11 cellular contexts compared by ENCODE assay signal in the genomic region with DNA sequence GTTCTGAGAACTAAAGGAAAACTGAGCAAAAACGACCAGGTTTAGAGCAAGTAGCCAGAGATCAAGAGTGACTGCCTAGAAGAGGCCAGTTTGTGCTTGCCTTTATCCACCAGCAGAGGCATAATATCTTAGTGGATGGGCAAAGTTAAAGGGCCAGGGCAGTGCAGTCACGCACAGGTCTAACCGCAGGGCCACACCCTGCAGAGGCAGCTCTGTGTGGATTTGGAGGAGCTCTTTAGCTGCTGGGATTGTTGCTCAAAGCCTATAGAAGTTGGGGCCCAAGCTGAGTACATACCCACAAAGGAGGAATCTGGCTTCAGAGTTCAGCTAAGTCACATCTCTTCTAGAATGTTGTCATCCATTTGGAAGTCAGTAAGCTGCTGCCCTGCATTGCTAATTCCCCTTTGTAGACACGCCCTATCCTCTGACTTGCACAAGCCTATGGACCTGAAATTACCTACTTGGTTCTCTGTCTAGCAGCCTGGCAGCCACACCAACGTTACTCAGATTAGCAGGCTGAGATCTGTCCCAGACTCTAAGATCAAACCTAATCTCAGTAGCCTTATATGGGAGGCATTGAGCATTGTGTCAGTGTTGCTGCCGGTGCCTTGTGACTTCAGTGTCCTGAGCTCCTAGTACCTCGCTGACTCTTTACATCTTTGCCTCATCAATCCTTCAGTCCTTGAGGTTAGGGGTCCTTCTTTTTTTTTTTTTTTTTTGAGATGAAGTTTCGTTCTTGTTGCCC.
DNase-seq lines count a peak whose midpoint lies in the region; ATAC-seq, FAIRE-seq and TF ChIP-seq lines count a peak whose summit lies in the region.
"Had no signal": no experiment of that assay in that cellular context is flagged by ENCODE, and none has a peak within 500 bp of the region (broad histone marks: within the 10 kb centered on the region; RNA-seq: fewer than 3 reads in every experiment).

No MANE protein-coding gene starts in this region.

- TF ChIP-seq POLR2A in A549 (IDR thresholded peaks at IDR 0.05; ENCODE audit: low read length), result no peak
- TF ChIP-seq POLR2A in H54 (IDR thresholded peaks at IDR 0.05; ENCODE audit: low read depth, low read length), result no peak

- ATAC-seq in A549, result peak; percentile 64 to 84; a peak in 4 of 6 replicates
- no peak for ATAC-seq in HG03139 (IDR thresholded peaks at IDR 0.05; ENCODE audit: unreplicated experiment)
- ATAC-seq in naive thymus-derived CD8-positive, alpha-beta T cell, result no peak
- ATAC-seq: Panc1 had no signal

- H3K9me3 ChIP-seq in A549, result no peaks in the 10 kb centered on the region

- H3K9me3 Mint-ChIP-seq in immature natural killer cell, result peaks cover 0 to 1% (median 0%) of the 10 kb centered on the region in 6 donors
- H3K9me3 Mint-ChIP-seq in naive thymus-derived CD8-positive, alpha-beta T cell, result no peaks in the 10 kb centered on the region

- CTCF ChIA-PET in A549 (lab: Yijun Ruan, JAX), result no interaction called here
- CTCF ChIA-PET in RWPE1 (lab: Yijun Ruan, JAX), result interaction anchor here (0.5 to 0.7 kb wide), 2 partner anchors 12 to 195 kb away, joined by 4 read pairs; no protein-coding TSS in a partner anchor

- H3K27ac ChIP-seq in A549 (no peak overlapping the region), RWPE1 (peak overlapping the region; percentile 48)

- H3K36me3 Mint-ChIP-seq in immature natural killer cell, result no peaks in the 10 kb centered on the region
- no peaks in the 10 kb centered on the region for H3K36me3 Mint-ChIP-seq in naive thymus-derived CD8-positive, alpha-beta T cell

- FAIRE-seq in A549 (lab: Jason Lieb, UNC), result no peak
- no peak for FAIRE-seq in H54 (lab: Jason Lieb, UNC)
- no peak for FAIRE-seq in RCC 7860 (lab: Jason Lieb, UNC)

- H3K27me3 Mint-ChIP-seq in immature natural killer cell (ENCODE audit: low read depth in 3 of 3), result peaks cover 0 to 3% (median 1%) of the 10 kb centered on the region in 3 donors
- H3K27me3 Mint-ChIP-seq in naive thymus-derived CD8-positive, alpha-beta T cell, result peaks cover 0 to 11% (median 5%) of the 10 kb centered on the region in 5 donors

- TF ChIP-seq CTCF in A549 (IDR thresholded peaks at IDR 0.05) (no peak), RWPE1 (conservative IDR thresholded peaks at IDR 0.05; ENCODE audit: low read depth) (no peak)

- no peak overlapping the region for H3K27ac Mint-ChIP-seq in immature natural killer cell
- peak overlapping the region in 1 of 10 donors; percentile 14 for H3K27ac Mint-ChIP-seq in naive thymus-derived CD8-positive, alpha-beta T cell

- H3K4me3 ChIP-seq in A549, result no peak overlapping the region

- no peak for TF ChIP-seq EP300 in A549 (IDR thresholded peaks at IDR 0.05)

- POLR2A ChIA-PET in A549 (lab: Yijun Ruan, JAX) (no interaction called here), RWPE1 (lab: Yijun Ruan, JAX; ENCODE audit: low non-redundant PET) (no interaction called here)
- POLR2A ChIA-PET in naive thymus-derived CD8-positive, alpha-beta T cell (lab: Charles Lee), result no interaction called here

- no peak for TF ChIP-seq RAD21 in A549 (conservative IDR thresholded peaks at IDR 0.05 in 1 of 2, IDR thresholded peaks at IDR 0.05 in 1 of 2)

- no peaks in the 10 kb centered on the region for H3K4me1 Mint-ChIP-seq in immature natural killer cell
- no peaks in the 10 kb centered on the region for H3K4me1 Mint-ChIP-seq in naive thymus-derived CD8-positive, alpha-beta T cell

- H3K4me3 Mint-ChIP-seq in immature natural killer cell, result no peak overlapping the region
- H3K4me3 Mint-ChIP-seq in naive thymus-derived CD8-positive, alpha-beta T cell, result no peak overlapping the region

- H3K4me1 ChIP-seq in A549, result no peaks in the 10 kb centered on the region

- 52% methylated on average over 8 of the region's 8 CpGs for WGBS in A549 (ENCODE audit: missing lambda C conversion rate)

- no peak overlapping the region for H3K4me2 ChIP-seq in A549

- DNase-seq in A549 (ENCODE audit: low read depth in 1 of 2, low spot score in 1 of 2), result peak in 1 of 2 experiments; percentile 14
- peak; percentile 2 for DNase-seq in H54 (ENCODE audit: insufficient read length, low spot score)
- DNase-seq in RWPE1 (ENCODE audit: low spot score), result peak; percentile 13
- DNase-seq in fibroblast of peridontal ligament (ENCODE audit: extremely low read depth), result peak; percentile 4
- no peak for DNase-seq in RCC 7860 (ENCODE audit: low spot score)
- DNase-seq in immature natural killer cell, result no peak
- DNase-seq in naive thymus-derived CD8-positive, alpha-beta T cell, result no peak
- DNase-seq: activated T-cell treated with anti-CD3 and anti-CD28 coated beads for 4 hours, NCI-H1930 had no signal

TF ChIP-seq in A549, 52 proteins besides CTCF, POLR2A, EP300 and RAD21:
- TF ChIP-seq FOXS1 (CRISPR knock-in tag; IDR thresholded peaks at IDR 0.05), result no peak
- TF ChIP-seq FOSL2 (IDR thresholded peaks at IDR 0.05), result no peak
- no peak for TF ChIP-seq FOSL2 (CRISPR knock-in tag; IDR thresholded peaks at IDR 0.05)
- TF ChIP-seq ESRRA (IDR thresholded peaks at IDR 0.05; ENCODE audit: borderline replicate concordance, low read length), result no peak
- no peak for TF ChIP-seq HOXB5 (CRISPR knock-in tag; IDR thresholded peaks at IDR 0.05)
- no peak for TF ChIP-seq PBX3 (IDR thresholded peaks at IDR 0.05)
- TF ChIP-seq POLR2AphosphoS2 (conservative IDR thresholded peaks at IDR 0.05; ENCODE audit: low read length), result no peak
- TF ChIP-seq, protein P1, sequence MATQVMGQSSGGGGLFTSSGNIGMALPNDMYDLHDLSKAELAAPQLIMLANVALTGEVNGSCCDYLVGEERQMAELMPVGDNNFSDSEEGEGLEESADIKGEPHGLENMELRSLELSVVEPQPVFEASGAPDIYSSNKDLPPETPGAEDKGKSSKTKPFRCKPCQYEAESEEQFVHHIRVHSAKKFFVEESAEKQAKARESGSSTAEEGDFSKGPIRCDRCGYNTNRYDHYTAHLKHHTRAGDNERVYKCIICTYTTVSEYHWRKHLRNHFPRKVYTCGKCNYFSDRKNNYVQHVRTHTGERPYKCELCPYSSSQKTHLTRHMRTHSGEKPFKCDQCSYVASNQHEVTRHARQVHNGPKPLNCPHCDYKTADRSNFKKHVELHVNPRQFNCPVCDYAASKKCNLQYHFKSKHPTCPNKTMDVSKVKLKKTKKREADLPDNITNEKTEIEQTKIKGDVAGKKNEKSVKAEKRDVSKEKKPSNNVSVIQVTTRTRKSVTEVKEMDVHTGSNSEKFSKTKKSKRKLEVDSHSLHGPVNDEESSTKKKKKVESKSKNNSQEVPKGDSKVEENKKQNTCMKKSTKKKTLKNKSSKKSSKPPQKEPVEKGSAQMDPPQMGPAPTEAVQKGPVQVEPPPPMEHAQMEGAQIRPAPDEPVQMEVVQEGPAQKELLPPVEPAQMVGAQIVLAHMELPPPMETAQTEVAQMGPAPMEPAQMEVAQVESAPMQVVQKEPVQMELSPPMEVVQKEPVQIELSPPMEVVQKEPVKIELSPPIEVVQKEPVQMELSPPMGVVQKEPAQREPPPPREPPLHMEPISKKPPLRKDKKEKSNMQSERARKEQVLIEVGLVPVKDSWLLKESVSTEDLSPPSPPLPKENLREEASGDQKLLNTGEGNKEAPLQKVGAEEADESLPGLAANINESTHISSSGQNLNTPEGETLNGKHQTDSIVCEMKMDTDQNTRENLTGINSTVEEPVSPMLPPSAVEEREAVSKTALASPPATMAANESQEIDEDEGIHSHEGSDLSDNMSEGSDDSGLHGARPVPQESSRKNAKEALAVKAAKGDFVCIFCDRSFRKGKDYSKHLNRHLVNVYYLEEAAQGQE (IDR thresholded peaks at IDR 0.05), result no peak
- TF ChIP-seq NR3C1 (IDR thresholded peaks at IDR 0.05), result no peak
- no peak for TF ChIP-seq RARB (CRISPR knock-in tag; IDR thresholded peaks at IDR 0.05)
- no peak for TF ChIP-seq CBX2 (IDR thresholded peaks at IDR 0.05; ENCODE audit: borderline replicate concordance, low read depth)
- TF ChIP-seq HEYL (CRISPR knock-in tag; IDR thresholded peaks at IDR 0.05), result no peak
- no peak for TF ChIP-seq TP53 (CRISPR knock-in tag; IDR thresholded peaks at IDR 0.05)
- no peak for TF ChIP-seq NFE2L2 (conservative IDR thresholded peaks at IDR 0.05; ENCODE audit: low read length)
TF ChIP-seq in A549: peak in this region for 0.

Comparison
In these comparisons a context has a peak if more than half of its experiments do, and no peak if none do; other contexts are left out.
1. ATAC-seq: peak in A549 (2 of 2); none in HG03139 (single experiment) and naive thymus-derived CD8-positive, alpha-beta T cell (0 of 2).
2. DNase-seq: peak in H54 (single experiment), RWPE1 (single experiment) and fibroblast of peridontal ligament (single experiment); none in RCC 7860 (single experiment), immature natural killer cell (0 of 3) and naive thymus-derived CD8-positive, alpha-beta T cell (0 of 10).